ENCODE assay signal across 9 cellular contexts in genomic region chr15:74384566-74385441, GRCh38. TPM values are rescaled to one million over a fixed set of nuclear protein-coding genes. Genes with fewer than 3 reads are reported as not detected.
DNase-seq lines count a peak whose midpoint lies in the region; ATAC-seq and TF ChIP-seq lines count a peak whose summit lies in the region.
"Had no signal": no experiment of that assay in that cellular context is flagged by ENCODE, and none has a peak within 500 bp of the region (broad histone marks: within the 10 kb centered on the region; RNA-seq: fewer than 3 reads in every experiment).

No MANE protein-coding gene starts in this region.

- H3K9me3 ChIP-seq in adrenal gland (replicated peaks in 1 of 3), result no peaks in the 10 kb centered on the region

- peak; percentile 44; the same call in 1 of the 2 replicates for TF ChIP-seq POLR2A in Raji (IDR thresholded peaks at IDR 0.05; ENCODE audit: insufficient read depth, low read depth, low read length)
- no peak for TF ChIP-seq POLR2A in adrenal gland (IDR thresholded peaks at IDR 0.05)

- H3K36me3 ChIP-seq in adrenal gland (replicated peaks in 1 of 2) (no peaks in the 10 kb centered on the region), brain microvascular endothelial cell (replicated peaks) (no peaks in the 10 kb centered on the region)

- 54 to 72% (median 59%) methylated on average over 7 to 9 of the region's 9 CpGs for WGBS in adrenal gland, 4 donors

- ATAC-seq in GM19035 (IDR thresholded peaks at IDR 0.05; ENCODE audit: unreplicated experiment), result peak; percentile 66
- peak; percentile 51 for ATAC-seq in HG03095 (IDR thresholded peaks at IDR 0.05; ENCODE audit: unreplicated experiment)

- H3K4me3 ChIP-seq in epithelial cell of esophagus (ENCODE audit: low read length) (no peak overlapping the region), adrenal gland (no peak overlapping the region), brain microvascular endothelial cell (ENCODE audit: low read depth, low read length) (no peak overlapping the region)
- H3K4me3 ChIP-seq: dorsolateral prefrontal cortex had no signal

- no peak overlapping the region for H3K27ac ChIP-seq in adrenal gland
- no peak overlapping the region for H3K27ac ChIP-seq in brain microvascular endothelial cell

- DNase-seq in CD1c-positive myeloid dendritic cell (ENCODE audit: extremely low spot score), result peak; percentile 79
- peak; percentile 98 for DNase-seq in epithelial cell of esophagus (ENCODE audit: low read depth)
- peak; percentile 80 for DNase-seq in stimulated activated CD8-positive, alpha-beta memory T cell treated with anti-CD3 and anti-CD28 coated beads, Interleukin-4, amount 100 ng/mL, for 48 hours
- no peak for DNase-seq in adrenal gland
- no peak for DNase-seq in brain microvascular endothelial cell

- intact Hi-C loops in adrenal gland (cut with DNase I), result loop anchor here (10.0 kb wide), 3 partner anchors 100 to 380 kb away; no protein-coding TSS in a partner anchor

- H3K27me3 ChIP-seq in adrenal gland, result no peaks in the 10 kb centered on the region
- no peaks in the 10 kb centered on the region for H3K27me3 ChIP-seq in brain microvascular endothelial cell (replicated peaks)
- H3K27me3 ChIP-seq: dorsolateral prefrontal cortex had no signal

- TF ChIP-seq CTCF in epithelial cell of esophagus (IDR thresholded peaks at IDR 0.05; ENCODE audit: insufficient read depth, low read depth, low read length, missing control alignments) (no peak), adrenal gland (IDR thresholded peaks at IDR 0.05) (no peak), brain microvascular endothelial cell (IDR thresholded peaks at IDR 0.05; ENCODE audit: low read depth, low read length, missing control alignments) (no peak)

- H3K4me1 ChIP-seq in adrenal gland (replicated peaks in 1 of 2), result no peaks in the 10 kb centered on the region

- in situ Hi-C loops in brain microvascular endothelial cell (cut with HindIII; ENCODE audit: low pct_ligation_motif_present, low sequenced_read_pairs), result no loop called here

RNA-seq across cellular contexts. Expression of gene CYP11A1, which starts 17.4 kb away (rescaled TPM):
- 1,000 to 10,000 TPM in 6 of 8 donors, 100 to 1,000 TPM in 2; 635 to 3,326 (median 1,366) TPM for total RNA-seq in adrenal gland
- polyA plus RNA-seq in adrenal gland, result 1,000 to 10,000 TPM in 1 of 3 donors, 100 to 1,000 TPM in 2; 233 to 4,804 (median 738) TPM

RNA-seq across cellular contexts. Expression of gene SEMA7A, which starts 49.0 kb away (rescaled TPM):
- total RNA-seq in adrenal gland, result 1 to 10 TPM; 1.3 to 6.6 (median 3.4) TPM
- polyA plus RNA-seq in adrenal gland, result 1 to 10 TPM; 2.9 to 5.0 (median 3.9) TPM

Comparison
In these comparisons a context has a peak if more than half of its experiments do, and no peak if none do; other contexts are left out.
1. DNase-seq: peak in CD1c-positive myeloid dendritic cell (single experiment), epithelial cell of esophagus (single experiment) and stimulated activated CD8-positive, alpha-beta memory T cell treated with anti-CD3 and anti-CD28 coated beads, Interleukin-4, amount 100 ng/mL, for 48 hours (single experiment); none in adrenal gland (0 of 7) and brain microvascular endothelial cell (single experiment).